ENCODE assay signal across 1 cellular context in the genomic region with DNA sequence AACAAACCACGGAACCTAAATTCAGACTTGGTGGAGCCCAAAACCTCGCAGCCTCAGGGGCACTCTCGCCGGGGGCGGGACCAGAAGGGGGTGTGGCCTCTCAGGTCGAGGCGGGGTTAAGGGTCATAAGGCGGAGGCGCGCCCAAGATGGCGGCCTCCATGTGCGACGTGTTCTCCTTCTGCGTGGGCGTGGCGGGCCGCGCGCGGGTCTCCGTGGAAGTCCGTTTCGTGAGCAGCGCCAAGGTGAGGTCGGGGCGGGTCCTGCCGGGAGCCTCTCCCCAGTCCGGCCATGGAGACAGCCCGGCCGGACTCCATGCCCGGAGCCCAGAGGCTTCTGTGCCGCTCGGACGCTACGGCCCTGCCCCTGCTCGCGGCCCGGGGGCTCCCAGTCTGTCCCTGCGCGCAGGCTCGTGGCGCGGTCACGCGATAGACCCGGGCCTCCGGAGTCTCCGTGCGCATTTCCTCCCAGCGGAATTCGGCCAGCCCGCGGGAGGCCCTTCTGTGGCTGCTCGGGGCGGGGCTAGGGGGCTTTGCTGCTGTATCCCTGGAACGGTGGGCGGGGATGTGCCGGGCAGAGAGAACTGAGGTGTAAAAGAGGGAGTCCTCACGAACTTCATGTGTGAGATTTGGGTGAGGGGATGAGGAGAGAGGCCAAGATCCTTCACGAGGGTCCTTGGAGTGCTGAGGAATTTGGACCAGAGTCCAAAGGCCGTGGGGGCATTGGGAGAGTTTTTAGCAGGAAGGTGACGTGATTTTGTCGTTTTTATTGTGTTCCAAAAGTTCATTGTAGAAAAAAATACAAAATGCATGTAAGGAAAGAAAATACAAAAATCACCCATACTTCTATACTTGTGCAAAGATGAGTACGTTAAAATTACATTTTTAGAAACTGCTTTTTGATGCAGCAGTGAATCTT.
TF ChIP-seq lines count a peak whose summit lies in the region.

A gene (plus strand): TSS at position 126 of the 916 bp plus-strand sequence. CDS start 22 bp downstream, at position 148.

TF ChIP-seq in HepG2, 621 proteins besides CTCF, POLR2A, EP300 and RAD21 (continued from another document and continues in another):
- TF ChIP-seq, protein P1, sequence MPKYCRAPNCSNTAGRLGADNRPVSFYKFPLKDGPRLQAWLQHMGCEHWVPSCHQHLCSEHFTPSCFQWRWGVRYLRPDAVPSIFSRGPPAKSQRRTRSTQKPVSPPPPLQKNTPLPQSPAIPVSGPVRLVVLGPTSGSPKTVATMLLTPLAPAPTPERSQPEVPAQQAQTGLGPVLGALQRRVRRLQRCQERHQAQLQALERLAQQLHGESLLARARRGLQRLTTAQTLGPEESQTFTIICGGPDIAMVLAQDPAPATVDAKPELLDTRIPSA (CRISPR knock-in tag; IDR thresholded peaks at IDR 0.05; ENCODE audit: borderline replicate concordance), result 0 out of 2 replicates have a peak, but pooled peaks have one; percentile 46
- TF ChIP-seq, protein P2, sequence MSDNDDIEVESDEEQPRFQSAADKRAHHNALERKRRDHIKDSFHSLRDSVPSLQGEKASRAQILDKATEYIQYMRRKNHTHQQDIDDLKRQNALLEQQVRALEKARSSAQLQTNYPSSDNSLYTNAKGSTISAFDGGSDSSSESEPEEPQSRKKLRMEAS (IDR thresholded peaks at IDR 0.05), result peak; percentile 99
- TF ChIP-seq ZNF484 (CRISPR knock-in tag; IDR thresholded peaks at IDR 0.05; ENCODE audit: borderline replicate concordance, low read depth) (peak; percentile 30; the same call in 1 of the 2 replicates), FOSL2 (CRISPR knock-in tag; IDR thresholded peaks at IDR 0.05) (no peak), GZF1 (CRISPR knock-in tag; IDR thresholded peaks at IDR 0.05) (peak; percentile 85; the same call in 1 of the 2 replicates), NCOA2 (CRISPR knock-in tag; IDR thresholded peaks at IDR 0.05) (no peak), THAP11 (CRISPR knock-in tag; IDR thresholded peaks at IDR 0.05) (peak; percentile 81), ZNF543 (CRISPR knock-in tag; IDR thresholded peaks at IDR 0.05) (peak; percentile 95), ZNF296 (CRISPR knock-in tag; conservative IDR thresholded peaks at IDR 0.05) (no peak), MZF1 (CRISPR knock-in tag; IDR thresholded peaks at IDR 0.05; ENCODE audit: borderline replicate concordance) (0 out of 2 replicates have a peak, but pooled peaks have one; percentile 13), KLF13 (CRISPR knock-in tag; IDR thresholded peaks at IDR 0.05) (peak; percentile 91; the same call in 1 of the 2 replicates), MBD4 (IDR thresholded peaks at IDR 0.05; ENCODE audit: borderline replicate concordance, low read length) (no peak), NPAS2 (CRISPR knock-in tag; IDR thresholded peaks at IDR 0.05; ENCODE audit: borderline replicate concordance) (no peak), ZNF678 (CRISPR knock-in tag; IDR thresholded peaks at IDR 0.05) (no peak; the same call in none of the 2 replicates), PCBP1 (IDR thresholded peaks at IDR 0.05; ENCODE audit: borderline replicate concordance, low read depth, low read length) (peak; percentile 89), SNAPC2 (CRISPR knock-in tag; IDR thresholded peaks at IDR 0.05) (no peak), ZC3H13 (CRISPR knock-in tag; IDR thresholded peaks at IDR 0.05) (peak; percentile 57; the same call in 1 of the 2 replicates), ZKSCAN8 (CRISPR knock-in tag; IDR thresholded peaks at IDR 0.05; ENCODE audit: borderline replicate concordance) (no peak), NCOR1 (IDR thresholded peaks at IDR 0.05; ENCODE audit: borderline replicate concordance, low read length) (peak; percentile 97), SUZ12 (IDR thresholded peaks at IDR 0.05; ENCODE audit: low read depth, low read length) (no peak), ZNF605 (CRISPR knock-in tag; IDR thresholded peaks at IDR 0.05) (peak; percentile 96), ZNF891 (CRISPR knock-in tag; IDR thresholded peaks at IDR 0.05) (peak; percentile 81; the same call in 1 of the 2 replicates), ZNF564 (CRISPR knock-in tag; IDR thresholded peaks at IDR 0.05) (peak; percentile 44), ZNF619 (CRISPR knock-in tag; IDR thresholded peaks at IDR 0.05) (peak; percentile 73; the same call in 1 of the 2 replicates), FOXA1 (IDR thresholded peaks at IDR 0.05) (no peak), FOXA1 (CRISPR knock-in tag; IDR thresholded peaks at IDR 0.05) (0 out of 2 replicates have a peak, but pooled peaks have one; percentile 6), ZNF773 (CRISPR knock-in tag; IDR thresholded peaks at IDR 0.05; ENCODE audit: borderline replicate concordance) (0 out of 2 replicates have a peak, but pooled peaks have one; percentile 6), ELF4 (CRISPR knock-in tag; IDR thresholded peaks at IDR 0.05; ENCODE audit: borderline replicate concordance) (0 out of 2 replicates have a peak, but pooled peaks have one; percentile 12), ZFAT (CRISPR knock-in tag; conservative IDR thresholded peaks at IDR 0.05) (no peak; the same call in 1 of the 2 replicates), ZNF232 (CRISPR knock-in tag; IDR thresholded peaks at IDR 0.05; ENCODE audit: borderline replicate concordance) (peak; percentile 84), HNRNPL (IDR thresholded peaks at IDR 0.05; ENCODE audit: low read depth, low read length) (0 out of 2 replicates have a peak, but pooled peaks have one; percentile 24), HNRNPH1 (optimal IDR thresholded peaks at IDR 0.05; ENCODE audit: low read depth, low read length) (no peak), ZFP62 (CRISPR knock-in tag; IDR thresholded peaks at IDR 0.05) (no peak), ZBTB42 (CRISPR knock-in tag; IDR thresholded peaks at IDR 0.05) (no peak), ZNF724P (CRISPR knock-in tag; IDR thresholded peaks at IDR 0.05; ENCODE audit: borderline replicate concordance) (peak; percentile 62; the same call in 1 of the 2 replicates), HOXA9 (CRISPR knock-in tag; IDR thresholded peaks at IDR 0.05; ENCODE audit: borderline replicate concordance) (no peak), FOXC1 (CRISPR knock-in tag; IDR thresholded peaks at IDR 0.05; ENCODE audit: borderline replicate concordance) (peak; percentile 94), ZNF781 (CRISPR knock-in tag; IDR thresholded peaks at IDR 0.05; ENCODE audit: borderline replicate concordance, not compliant biosample characterization) (peak; percentile 67), FIP1L1 (IDR thresholded peaks at IDR 0.05; ENCODE audit: borderline replicate concordance, insufficient read depth, low read depth, low read length) (no peak), ZNF782 (CRISPR knock-in tag; IDR thresholded peaks at IDR 0.05; ENCODE audit: borderline replicate concordance) (peak; percentile 93; the same call in 1 of the 2 replicates)
- TF ChIP-seq, protein P3, sequence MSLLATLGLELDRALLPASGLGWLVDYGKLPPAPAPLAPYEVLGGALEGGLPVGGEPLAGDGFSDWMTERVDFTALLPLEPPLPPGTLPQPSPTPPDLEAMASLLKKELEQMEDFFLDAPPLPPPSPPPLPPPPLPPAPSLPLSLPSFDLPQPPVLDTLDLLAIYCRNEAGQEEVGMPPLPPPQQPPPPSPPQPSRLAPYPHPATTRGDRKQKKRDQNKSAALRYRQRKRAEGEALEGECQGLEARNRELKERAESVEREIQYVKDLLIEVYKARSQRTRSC (CRISPR knock-in tag; IDR thresholded peaks at IDR 0.05; ENCODE audit: low read depth), result 0 out of 2 replicates have a peak, but pooled peaks have one; percentile 37
- TF ChIP-seq, protein P4, sequence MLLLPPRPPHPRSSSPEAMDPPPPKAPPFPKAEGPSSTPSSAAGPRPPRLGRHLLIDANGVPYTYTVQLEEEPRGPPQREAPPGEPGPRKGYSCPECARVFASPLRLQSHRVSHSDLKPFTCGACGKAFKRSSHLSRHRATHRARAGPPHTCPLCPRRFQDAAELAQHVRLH (CRISPR knock-in tag; IDR thresholded peaks at IDR 0.05; ENCODE audit: borderline replicate concordance, low read depth), result peak; percentile 83; the same call in 1 of the 2 replicates
- TF ChIP-seq, protein P5, sequence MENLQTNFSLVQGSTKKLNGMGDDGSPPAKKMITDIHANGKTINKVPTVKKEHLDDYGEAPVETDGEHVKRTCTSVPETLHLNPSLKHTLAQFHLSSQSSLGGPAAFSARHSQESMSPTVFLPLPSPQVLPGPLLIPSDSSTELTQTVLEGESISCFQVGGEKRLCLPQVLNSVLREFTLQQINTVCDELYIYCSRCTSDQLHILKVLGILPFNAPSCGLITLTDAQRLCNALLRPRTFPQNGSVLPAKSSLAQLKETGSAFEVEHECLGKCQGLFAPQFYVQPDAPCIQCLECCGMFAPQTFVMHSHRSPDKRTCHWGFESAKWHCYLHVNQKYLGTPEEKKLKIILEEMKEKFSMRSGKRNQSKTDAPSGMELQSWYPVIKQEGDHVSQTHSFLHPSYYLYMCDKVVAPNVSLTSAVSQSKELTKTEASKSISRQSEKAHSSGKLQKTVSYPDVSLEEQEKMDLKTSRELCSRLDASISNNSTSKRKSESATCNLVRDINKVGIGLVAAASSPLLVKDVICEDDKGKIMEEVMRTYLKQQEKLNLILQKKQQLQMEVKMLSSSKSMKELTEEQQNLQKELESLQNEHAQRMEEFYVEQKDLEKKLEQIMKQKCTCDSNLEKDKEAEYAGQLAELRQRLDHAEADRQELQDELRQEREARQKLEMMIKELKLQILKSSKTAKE (CRISPR knock-in tag; IDR thresholded peaks at IDR 0.05; ENCODE audit: borderline replicate concordance), result peak; percentile 26; the same call in 1 of the 2 replicates
- TF ChIP-seq, protein P6, sequence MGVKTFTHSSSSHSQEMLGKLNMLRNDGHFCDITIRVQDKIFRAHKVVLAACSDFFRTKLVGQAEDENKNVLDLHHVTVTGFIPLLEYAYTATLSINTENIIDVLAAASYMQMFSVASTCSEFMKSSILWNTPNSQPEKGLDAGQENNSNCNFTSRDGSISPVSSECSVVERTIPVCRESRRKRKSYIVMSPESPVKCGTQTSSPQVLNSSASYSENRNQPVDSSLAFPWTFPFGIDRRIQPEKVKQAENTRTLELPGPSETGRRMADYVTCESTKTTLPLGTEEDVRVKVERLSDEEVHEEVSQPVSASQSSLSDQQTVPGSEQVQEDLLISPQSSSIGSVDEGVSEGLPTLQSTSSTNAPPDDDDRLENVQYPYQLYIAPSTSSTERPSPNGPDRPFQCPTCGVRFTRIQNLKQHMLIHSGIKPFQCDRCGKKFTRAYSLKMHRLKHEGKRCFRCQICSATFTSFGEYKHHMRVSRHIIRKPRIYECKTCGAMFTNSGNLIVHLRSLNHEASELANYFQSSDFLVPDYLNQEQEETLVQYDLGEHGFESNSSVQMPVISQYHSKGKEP (CRISPR knock-in tag; IDR thresholded peaks at IDR 0.05), result no peak; the same call in none of the 2 replicates
- TF ChIP-seq, protein P7, sequence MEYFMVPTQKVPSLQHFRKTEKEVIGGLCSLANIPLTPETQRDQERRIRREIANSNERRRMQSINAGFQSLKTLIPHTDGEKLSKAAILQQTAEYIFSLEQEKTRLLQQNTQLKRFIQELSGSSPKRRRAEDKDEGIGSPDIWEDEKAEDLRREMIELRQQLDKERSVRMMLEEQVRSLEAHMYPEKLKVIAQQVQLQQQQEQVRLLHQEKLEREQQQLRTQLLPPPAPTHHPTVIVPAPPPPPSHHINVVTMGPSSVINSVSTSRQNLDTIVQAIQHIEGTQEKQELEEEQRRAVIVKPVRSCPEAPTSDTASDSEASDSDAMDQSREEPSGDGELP (IDR thresholded peaks at IDR 0.05; ENCODE audit: borderline replicate concordance, low read depth), result peak; percentile 36; the same call in 1 of the 2 replicates
- TF ChIP-seq, protein P8, sequence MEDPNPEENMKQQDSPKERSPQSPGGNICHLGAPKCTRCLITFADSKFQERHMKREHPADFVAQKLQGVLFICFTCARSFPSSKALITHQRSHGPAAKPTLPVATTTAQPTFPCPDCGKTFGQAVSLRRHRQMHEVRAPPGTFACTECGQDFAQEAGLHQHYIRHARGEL (CRISPR knock-in tag; IDR thresholded peaks at IDR 0.05), result no peak
- TF ChIP-seq, protein P9, sequence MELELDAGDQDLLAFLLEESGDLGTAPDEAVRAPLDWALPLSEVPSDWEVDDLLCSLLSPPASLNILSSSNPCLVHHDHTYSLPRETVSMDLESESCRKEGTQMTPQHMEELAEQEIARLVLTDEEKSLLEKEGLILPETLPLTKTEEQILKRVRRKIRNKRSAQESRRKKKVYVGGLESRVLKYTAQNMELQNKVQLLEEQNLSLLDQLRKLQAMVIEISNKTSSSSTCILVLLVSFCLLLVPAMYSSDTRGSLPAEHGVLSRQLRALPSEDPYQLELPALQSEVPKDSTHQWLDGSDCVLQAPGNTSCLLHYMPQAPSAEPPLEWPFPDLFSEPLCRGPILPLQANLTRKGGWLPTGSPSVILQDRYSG (CRISPR knock-in tag; IDR thresholded peaks at IDR 0.05), result 0 out of 2 replicates have a peak, but pooled peaks have one; percentile 25
- TF ChIP-seq, protein P10, sequence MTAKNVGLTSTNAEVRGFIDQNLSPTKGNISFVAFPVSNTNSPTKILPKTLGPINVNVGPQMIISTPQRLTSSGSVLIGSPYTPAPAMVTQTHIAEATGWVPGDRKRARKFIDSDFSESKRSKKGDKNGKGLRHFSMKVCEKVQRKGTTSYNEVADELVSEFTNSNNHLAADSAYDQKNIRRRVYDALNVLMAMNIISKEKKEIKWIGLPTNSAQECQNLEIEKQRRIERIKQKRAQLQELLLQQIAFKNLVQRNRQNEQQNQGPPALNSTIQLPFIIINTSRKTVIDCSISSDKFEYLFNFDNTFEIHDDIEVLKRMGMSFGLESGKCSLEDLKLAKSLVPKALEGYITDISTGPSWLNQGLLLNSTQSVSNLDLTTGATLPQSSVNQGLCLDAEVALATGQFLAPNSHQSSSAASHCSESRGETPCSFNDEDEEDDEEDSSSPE (CRISPR knock-in tag; IDR thresholded peaks at IDR 0.05), result peak; percentile 41
- TF ChIP-seq, protein P11, sequence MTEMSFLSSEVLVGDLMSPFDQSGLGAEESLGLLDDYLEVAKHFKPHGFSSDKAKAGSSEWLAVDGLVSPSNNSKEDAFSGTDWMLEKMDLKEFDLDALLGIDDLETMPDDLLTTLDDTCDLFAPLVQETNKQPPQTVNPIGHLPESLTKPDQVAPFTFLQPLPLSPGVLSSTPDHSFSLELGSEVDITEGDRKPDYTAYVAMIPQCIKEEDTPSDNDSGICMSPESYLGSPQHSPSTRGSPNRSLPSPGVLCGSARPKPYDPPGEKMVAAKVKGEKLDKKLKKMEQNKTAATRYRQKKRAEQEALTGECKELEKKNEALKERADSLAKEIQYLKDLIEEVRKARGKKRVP (CRISPR knock-in tag; IDR thresholded peaks at IDR 0.05), result no peak
- TF ChIP-seq, protein P12, sequence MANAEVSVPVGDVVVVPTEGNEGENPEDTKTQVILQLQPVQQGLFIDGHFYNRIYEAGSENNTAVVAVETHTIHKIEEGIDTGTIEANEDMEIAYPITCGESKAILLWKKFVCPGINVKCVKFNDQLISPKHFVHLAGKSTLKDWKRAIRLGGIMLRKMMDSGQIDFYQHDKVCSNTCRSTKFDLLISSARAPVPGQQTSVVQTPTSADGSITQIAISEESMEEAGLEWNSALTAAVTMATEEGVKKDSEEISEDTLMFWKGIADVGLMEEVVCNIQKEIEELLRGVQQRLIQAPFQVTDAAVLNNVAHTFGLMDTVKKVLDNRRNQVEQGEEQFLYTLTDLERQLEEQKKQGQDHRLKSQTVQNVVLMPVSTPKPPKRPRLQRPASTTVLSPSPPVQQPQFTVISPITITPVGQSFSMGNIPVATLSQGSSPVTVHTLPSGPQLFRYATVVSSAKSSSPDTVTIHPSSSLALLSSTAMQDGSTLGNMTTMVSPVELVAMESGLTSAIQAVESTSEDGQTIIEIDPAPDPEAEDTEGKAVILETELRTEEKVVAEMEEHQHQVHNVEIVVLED (CRISPR knock-in tag; IDR thresholded peaks at IDR 0.05; ENCODE audit: borderline replicate concordance), result peak; percentile 81
